ENCODE assay signal across 8 cellular contexts in genomic region chr11:62380821-62381243, GRCh38. TPM values are rescaled to one million over a fixed set of nuclear protein-coding genes. Genes with fewer than 3 reads are reported as not detected.
DNase-seq lines count a peak whose midpoint lies in the region; ATAC-seq and TF ChIP-seq lines count a peak whose summit lies in the region.
"Not testable (repeated sequence)": the region's sequence is repeated elsewhere in the genome, so short reads cannot be mapped to it uniquely, and the experiment has no call there.

No MANE protein-coding gene starts in this region.

- H3K27ac ChIP-seq in BLaER1 treated with 17β-estradiol and CSF1 and Interleukin-3, amounts not matched to agents 10 nM and 100 nM; GM23338 (ENCODE audit: low read depth); spleen: not testable (repeated sequence)

- H3K4me2 ChIP-seq in BLaER1 treated with 17β-estradiol and CSF1 and Interleukin-3, amounts not matched to agents 10 nM and 100 nM = peak overlapping the region in 7 of 11 experiments; percentile 26 to 59 (median 40); a peak in 10 of 22 replicates
- not testable (repeated sequence) for H3K4me2 ChIP-seq in GM23338

- DNase-seq in GM23338 (ENCODE audit: low spot score) (peak; percentile 91), NCI-H187 (lab: John Stamatoyannopoulos, UW) (peak; percentile 28 to 34), SHP77 (lab: John Stamatoyannopoulos, UW) (peak; percentile 62 to 67), spleen (peak; percentile 75)
- not testable (repeated sequence) for DNase-seq in activated T-cell treated with anti-CD3 and anti-CD28 coated beads, Interleukin-2, amount 50 U/mL, for 4 hours; left lobe of liver (ENCODE audit: low spot score)

- not testable (repeated sequence) for H3K9me3 Mint-ChIP-seq in GM23338; activated T-cell treated with anti-CD3 and anti-CD28 coated beads, Interleukin-2, amount 50 U/mL, for 4 hours

- H3K27me3 ChIP-seq in BLaER1 treated with 17β-estradiol and CSF1 and Interleukin-3, amounts not matched to agents 10 nM and 100 nM; GM23338 (ENCODE audit: insufficient read depth); endocrine pancreas (ENCODE audit: control insufficient read depth, insufficient read depth, low read length); spleen (replicated peaks in 1 of 7): not testable (repeated sequence)

- not testable (repeated sequence) for H3K4me3 Mint-ChIP-seq in GM23338; activated T-cell treated with anti-CD3 and anti-CD28 coated beads, Interleukin-2, amount 50 U/mL, for 4 hours

- TF ChIP-seq CTCF in GM23338 (conservative IDR thresholded peaks at IDR 0.05; ENCODE audit: low read depth in 2 of 2) (peak; percentile 75 to 87), spleen (IDR thresholded peaks at IDR 0.05 in 8 of 11, conservative IDR thresholded peaks at IDR 0.05 in 3 of 11) (peak; percentile 57 to 88 (median 76))

- H3K36me3 Mint-ChIP-seq in GM23338 (ENCODE audit: low read depth); activated T-cell treated with anti-CD3 and anti-CD28 coated beads, Interleukin-2, amount 50 U/mL, for 4 hours (ENCODE audit: insufficient read depth): not testable (repeated sequence)

- ATAC-seq in GM23338 (peak; percentile 92), left lobe of liver (peak; percentile 100)
- ATAC-seq in activated T-cell treated with anti-CD3 and anti-CD28 coated beads, Interleukin-2, amount 50 U/mL, for 4 hours = peak; percentile 82 to 83

- TF ChIP-seq POLR2A in spleen (IDR thresholded peaks at IDR 0.05) = not testable (repeated sequence)

- H3K4me3 ChIP-seq in BLaER1 treated with 17β-estradiol and CSF1 and Interleukin-3, amounts not matched to agents 10 nM and 100 nM; GM23338; spleen: not testable (repeated sequence)
- H3K4me3 ChIP-seq in endocrine pancreas (ENCODE audit: control insufficient read depth, insufficient read depth, low read length) = peak overlapping the region; percentile 47

- not testable (repeated sequence) for H3K4me1 ChIP-seq in BLaER1 treated with 17β-estradiol and CSF1 and Interleukin-3, amounts not matched to agents 10 nM and 100 nM; GM23338 (ENCODE audit: insufficient read depth); endocrine pancreas (ENCODE audit: control insufficient read depth, insufficient read depth, low read length)
- H3K4me1 ChIP-seq in spleen = peaks cover 0 to 18% (median 8%) of the 10 kb centered on the region in 6 donors

- H3K9me2 ChIP-seq in GM23338 (ENCODE audit: insufficient read depth) = not testable (repeated sequence)

- H3K36me3 ChIP-seq in BLaER1 treated with 17β-estradiol and CSF1 and Interleukin-3, amounts not matched to agents 10 nM and 100 nM; GM23338 (ENCODE audit: insufficient read depth); endocrine pancreas (ENCODE audit: control insufficient read depth, insufficient read depth, low read length); spleen: not testable (repeated sequence)

- not testable (repeated sequence) for H3K9me3 ChIP-seq in BLaER1 treated with 17β-estradiol and CSF1 and Interleukin-3, amounts not matched to agents 10 nM and 100 nM (replicated peaks in 1 of 11); endocrine pancreas (ENCODE audit: control insufficient read depth, low read length); spleen

- not testable (repeated sequence) for H3K27me3 Mint-ChIP-seq in GM23338 (ENCODE audit: insufficient read depth, low read depth, poor library complexity); activated T-cell treated with anti-CD3 and anti-CD28 coated beads, Interleukin-2, amount 50 U/mL, for 4 hours (ENCODE audit: low read depth)

- not testable (repeated sequence) for H3K27ac Mint-ChIP-seq in GM23338

- not testable (repeated sequence) for H2AFZ ChIP-seq in GM23338

- not testable (repeated sequence) for H3K9ac ChIP-seq in BLaER1 treated with 17β-estradiol and CSF1 and Interleukin-3, amounts not matched to agents 10 nM and 100 nM; endocrine pancreas (ENCODE audit: control insufficient read depth, insufficient read depth, low read length)

- H4K20me1 ChIP-seq in BLaER1 treated with 17β-estradiol and CSF1 and Interleukin-3, amounts not matched to agents 10 nM and 100 nM; GM23338 (replicated peaks; ENCODE audit: insufficient read depth): not testable (repeated sequence)

- not testable (repeated sequence) for H3K79me2 ChIP-seq in GM23338 (replicated peaks; ENCODE audit: insufficient read depth)

- H3K4me1 Mint-ChIP-seq in GM23338; activated T-cell treated with anti-CD3 and anti-CD28 coated beads, Interleukin-2, amount 50 U/mL, for 4 hours (ENCODE audit: low read depth): not testable (repeated sequence)

- 7 to 12% (median 11%) methylated on average over 12 of the region's 12 CpGs for WGBS in spleen, 5 donors

- not testable (repeated sequence) for H3F3A ChIP-seq in GM23338 (replicated peaks; ENCODE audit: low read depth)

- intact Hi-C loops in spleen (cut with DNase I; ENCODE audit: low total_unique reads) = not testable (repeated sequence)

RNA-seq across cellular contexts. Expression of gene SCGB1A1, which starts 38.0 kb away (rescaled TPM):
- total RNA-seq in GM23338 (2014; rRNA removed; shearing (Covaris generic)) = not detected in 2 replicates
- not detected in 2 replicates for polyA plus RNA-seq in GM23338 (2016; fragmentation: Nextera tagmentation; extraction: Ambion mirVana)
- 1 to 10 TPM in 1 of 3 donors, under 1 TPM in 2; 0.61 to 1.1 (median 0.87) TPM for total RNA-seq in activated T-cell treated with anti-CD3 and anti-CD28 coated beads, Interleukin-2, amount 50 U/mL, for 4 hours
- 2.0 TPM for total RNA-seq in left lobe of liver
- total RNA-seq in spleen = not detected
- under 1 TPM in 1 of 3 donors, not detected in 2; 0.35 TPM for polyA plus RNA-seq in spleen

RNA-seq across cellular contexts. Expression of gene ASRGL1, which starts 43.6 kb away (rescaled TPM):
- total RNA-seq in GM23338 (2014; rRNA removed; shearing (Covaris generic)) = 32.9 and 38.4 TPM in 2 replicates
- polyA plus RNA-seq in GM23338 (2016; fragmentation: Nextera tagmentation; extraction: Ambion mirVana) (48.5 and 50.3 TPM in 2 replicates), spleen (1 to 10 TPM; 2.9 to 4.5 (median 3.1) TPM)
- total RNA-seq in activated T-cell treated with anti-CD3 and anti-CD28 coated beads, Interleukin-2, amount 50 U/mL, for 4 hours = 1 to 10 TPM; 3.1 to 4.5 (median 4.2) TPM
- total RNA-seq in left lobe of liver (5.6 TPM), spleen (10 to 100 TPM in 1 of 7 donors, 1 to 10 TPM in 6; 3.4 to 23.4 (median 8.1) TPM)
